ENCODE assay signal across 12 cellular contexts in the genomic region with DNA sequence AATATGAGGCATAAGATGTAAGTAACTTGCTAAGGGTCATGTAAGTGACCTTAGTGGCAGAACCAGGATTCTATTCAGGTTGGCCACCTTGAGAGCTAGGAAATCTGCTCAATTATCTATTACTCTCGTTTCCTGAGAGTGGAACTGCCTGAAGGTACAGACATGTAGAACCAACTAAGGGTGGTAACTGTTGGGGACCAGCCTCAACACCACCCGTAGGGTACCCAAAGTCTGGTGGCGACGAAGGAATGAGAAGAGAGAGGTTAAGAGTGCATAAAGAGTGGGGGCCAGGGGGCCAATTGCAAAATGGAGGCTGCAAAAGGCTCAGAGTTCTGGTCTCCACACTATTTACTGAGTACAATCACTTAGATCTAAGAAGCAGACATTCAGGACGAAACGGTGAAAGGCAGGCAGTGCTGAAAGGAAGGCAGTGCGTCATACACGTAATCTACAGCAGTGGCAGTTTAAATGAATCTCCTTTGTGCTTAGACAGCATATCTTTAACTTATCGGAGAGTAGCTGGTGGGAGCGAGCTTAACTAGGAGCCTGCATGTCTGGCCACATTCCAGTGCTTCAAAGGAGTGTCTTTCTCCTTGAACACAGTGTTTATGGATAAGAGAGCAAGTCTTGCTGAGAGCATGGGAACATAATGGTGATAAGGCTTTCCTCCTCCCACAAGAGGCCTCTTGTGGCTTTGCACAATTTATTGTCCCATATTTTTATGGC. TPM values are rescaled to one million over a fixed set of nuclear protein-coding genes. Genes with fewer than 3 reads are reported as not detected.
DNase-seq lines count a peak whose midpoint lies in the region; ATAC-seq and TF ChIP-seq lines count a peak whose summit lies in the region.
"Had no signal": no experiment of that assay in that cellular context is flagged by ENCODE, and none has a peak within 500 bp of the region (broad histone marks: within the 10 kb centered on the region; RNA-seq: fewer than 3 reads in every experiment).

No MANE protein-coding gene starts in this region.

- no peak overlapping the region for H3K9ac ChIP-seq in parathyroid adenoma

- H3K9me3 ChIP-seq in adrenal gland (replicated peaks in 1 of 3) (no peaks in the 10 kb centered on the region), parathyroid adenoma (ENCODE audit: control insufficient read depth, low read length) (no peaks in the 10 kb centered on the region), WERI-Rb-1 (ENCODE audit: severe bottlenecking) (no peaks in the 10 kb centered on the region)

- intact Hi-C loops in adrenal gland (cut with DNase I) (no loop called here), left ventricle myocardium superior (cut with micrococcal nuclease) (no loop called here)

- H3K27ac ChIP-seq in adrenal gland, result peak overlapping the region in 4 of 5 donors; percentile 60 to 78 (median 70)
- H3K27ac ChIP-seq in parathyroid adenoma, result peak overlapping the region; percentile 83
- no peak overlapping the region for H3K27ac ChIP-seq in WERI-Rb-1

- H2AFZ ChIP-seq in parathyroid adenoma, result no peak overlapping the region

- peaks cover 4% of the 10 kb centered on the region for H3K79me2 ChIP-seq in parathyroid adenoma

- DNase-seq in HEK293T (ENCODE audit: extremely low spot score) (peak; percentile 61), adrenal gland (peak; percentile 27 to 73 (median 59)), left ventricle myocardium superior (no peak), GM03348 (ENCODE audit: low spot score) (no peak), WERI-Rb-1 (no peak)
- DNase-seq: activated CD4-positive, alpha-beta T cell treated with anti-CD3 and anti-CD28 coated beads for 4 hours; activated naive CD4-positive, alpha-beta T cell treated with anti-CD3 and anti-CD28 coated beads, Interleukin-2, amount 10 ng/mL, durations not matched to agents 7 days and 5 days; CD8-positive, alpha-beta T cell; retina had no signal

- TF ChIP-seq CTCF in adrenal gland (IDR thresholded peaks at IDR 0.05) (no peak), parathyroid adenoma (IDR thresholded peaks at IDR 0.05) (no peak), WERI-Rb-1 (IDR thresholded peaks at IDR 0.05; ENCODE audit: low read depth, low read length) (no peak)

- peaks cover 18 to 29% of the 10 kb centered on the region in 2 donors for H3K4me1 ChIP-seq in adrenal gland (replicated peaks in 1 of 2)
- peaks cover 26% of the 10 kb centered on the region for H3K4me1 ChIP-seq in parathyroid adenoma

- H3K36me3 ChIP-seq in adrenal gland (replicated peaks in 1 of 2) (peaks cover 0 to 73% of the 10 kb centered on the region in 2 donors), parathyroid adenoma (ENCODE audit: control insufficient read depth, insufficient read depth, low read length) (no peaks in the 10 kb centered on the region), WERI-Rb-1 (peaks cover 88% of the 10 kb centered on the region)

- H3K27me3 ChIP-seq in adrenal gland (no peaks in the 10 kb centered on the region), parathyroid adenoma (ENCODE audit: control insufficient read depth, insufficient read depth, low read length) (no peaks in the 10 kb centered on the region), WERI-Rb-1 (ENCODE audit: insufficient read depth, low read depth, severe bottlenecking) (no peaks in the 10 kb centered on the region)

- peak; percentile 67 for ATAC-seq in left ventricle myocardium superior
- ATAC-seq in HG03439 (IDR thresholded peaks at IDR 0.05; ENCODE audit: unreplicated experiment), result no peak
- ATAC-seq in HG03039 (IDR thresholded peaks at IDR 0.05; ENCODE audit: unreplicated experiment), result no peak
- ATAC-seq: CD8-positive, alpha-beta T cell had no signal

- H3K4me3 ChIP-seq in adrenal gland, result no peak overlapping the region
- H3K4me3 ChIP-seq in parathyroid adenoma (ENCODE audit: low read depth, low read length), result peak overlapping the region; percentile 40
- H3K4me3 ChIP-seq in WERI-Rb-1 (ENCODE audit: low read depth, low read length), result no peak overlapping the region

- TF ChIP-seq POLR2A in adrenal gland (IDR thresholded peaks at IDR 0.05), result peak in 1 of 2 donors; percentile 16

- CTCF ChIA-PET in HEK293T (lab: Yijun Ruan, JAX), result no interaction called here

- 26 to 45% (median 30%) methylated on average over 10 of the region's 10 CpGs for WGBS in adrenal gland, 4 donors

- POLR2A ChIA-PET in HEK293T (lab: Yijun Ruan, JAX), result interaction anchor here (0.6 to 1.9 kb wide), 5 partner anchors 10 to 63 kb away, joined by 3 to 12 read pairs (median 6); partner anchors contain the start of gene SRSF4

- peak overlapping the region; percentile 48 for H3K4me2 ChIP-seq in parathyroid adenoma (ENCODE audit: low read length)

TF ChIP-seq in HEK293T, 16 proteins besides CTCF, POLR2A, EP300 and RAD21:
- TF ChIP-seq HDGF (IDR thresholded peaks at IDR 0.05; ENCODE audit: borderline replicate concordance), result no peak
- TF ChIP-seq LEF1 (IDR thresholded peaks at IDR 0.05; ENCODE audit: borderline replicate concordance), result no peak
- no peak for TF ChIP-seq TARDBP (IDR thresholded peaks at IDR 0.05)
- no peak for TF ChIP-seq PKNOX1 (IDR thresholded peaks at IDR 0.05)
- no peak for TF ChIP-seq SP1 (IDR thresholded peaks at IDR 0.05)
- no peak for TF ChIP-seq ARNT (IDR thresholded peaks at IDR 0.05)
- TF ChIP-seq ZNF384 (IDR thresholded peaks at IDR 0.05), result no peak
- TF ChIP-seq SUZ12 (IDR thresholded peaks at IDR 0.05), result no peak
- TF ChIP-seq ELF4 (IDR thresholded peaks at IDR 0.05), result no peak
- TF ChIP-seq L3MBTL2 (conservative IDR thresholded peaks at IDR 0.05), result no peak
- TF ChIP-seq FOXM1 (IDR thresholded peaks at IDR 0.05; ENCODE audit: borderline replicate concordance), result no peak
- TF ChIP-seq NFRKB (IDR thresholded peaks at IDR 0.05), result no peak
- TF ChIP-seq BHLHE40 (IDR thresholded peaks at IDR 0.05; ENCODE audit: borderline replicate concordance), result no peak
- TF ChIP-seq FOXK2 (IDR thresholded peaks at IDR 0.05), result no peak
- TF ChIP-seq CTBP1 (IDR thresholded peaks at IDR 0.05; ENCODE audit: borderline replicate concordance), result no peak
- TF ChIP-seq FOXA1 (IDR thresholded peaks at IDR 0.05), result no peak
TF ChIP-seq in HEK293T: peak in this region for 0.

RNA-seq across cellular contexts. Expression of gene SRSF4, which starts 25.0 kb away (rescaled TPM):
- total RNA-seq in adrenal gland, result 10 to 100 TPM; 35.1 to 77.4 (median 51.1) TPM
- 100 to 1,000 TPM in 2 of 3 donors, 10 to 100 TPM in 1; 77.0 to 120 (median 118) TPM for polyA plus RNA-seq in adrenal gland
- total RNA-seq in left ventricle myocardium superior, result 53.8 TPM

RNA-seq across cellular contexts. Expression of gene TMEM200B, which starts 33.0 kb away (rescaled TPM):
- total RNA-seq in adrenal gland, result 10 to 100 TPM in 2 of 8 donors, 1 to 10 TPM in 6; 1.8 to 13.3 (median 6.2) TPM
- 1 to 10 TPM; 1.8 to 3.3 (median 2.4) TPM for polyA plus RNA-seq in adrenal gland
- total RNA-seq in left ventricle myocardium superior, result 1.5 TPM
- total RNA-seq: CD8-positive, alpha-beta T cell had no signal

Comparison
In these comparisons a context has a peak if more than half of its experiments do, and no peak if none do; other contexts are left out.
1. DNase-seq: peak in HEK293T (single experiment) and adrenal gland (7 of 7); none in left ventricle myocardium superior (single experiment), GM03348 (single experiment) and WERI-Rb-1 (single experiment).